32 cellular contexts compared by ENCODE assay signal in the genomic region with DNA sequence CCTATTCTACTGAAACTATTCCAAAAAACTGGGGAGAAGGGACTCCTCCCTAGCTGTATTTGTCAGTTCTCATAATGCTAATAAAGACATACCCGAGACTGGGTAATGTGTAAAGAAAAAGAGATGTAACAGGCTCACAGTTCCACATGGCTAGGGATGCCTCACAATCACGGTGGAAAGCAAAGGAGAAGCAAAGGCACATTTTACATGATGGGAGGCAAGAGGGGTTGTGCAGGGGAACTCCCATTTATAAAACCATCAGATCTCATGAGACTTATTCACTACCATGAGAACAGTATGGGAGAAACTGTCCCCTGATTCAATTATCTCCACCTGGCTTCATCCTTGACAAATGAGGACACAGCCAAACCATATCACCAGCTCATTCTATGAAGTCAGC.
"Had no signal": no experiment of that assay in that cellular context is flagged by ENCODE, and none has a peak within 500 bp of the region (broad histone marks: within the 10 kb centered on the region; RNA-seq: fewer than 3 reads in every experiment).

No MANE protein-coding gene starts in this region.

- H3K4me3 ChIP-seq: cardiac muscle cell, K562, MG63 had no signal

- H3K36me3 Mint-ChIP-seq: activated naive CD8-positive, alpha-beta T cell treated with anti-CD3 and anti-CD28 coated beads for 36 hours had no signal

- FAIRE-seq: K562 had no signal

- H3K4me3 Mint-ChIP-seq: activated CD4-positive, alpha-beta T cell treated with anti-CD3 and anti-CD28 coated beads, Interleukin-2, amount 10 ng/mL, durations not matched to agents 24 days and 14 days; activated CD8-positive, alpha-beta T cell treated with anti-CD3 and anti-CD28 coated beads for 36 hours; activated naive CD8-positive, alpha-beta T cell treated with anti-CD3 and anti-CD28 coated beads for 36 hours; activated T-cell treated with anti-CD3 and anti-CD28 coated beads, Interleukin-2, amount 50 U/mL, for 72 hours; activated T-helper 17 cell treated with anti-CD3 and anti-CD28 coated beads, Interleukin-2, amount 50 U/mL, for 72 hours; central memory CD8-positive, alpha-beta T cell had no signal

- H3K27me3 ChIP-seq: brain microvascular endothelial cell, cardiac muscle cell, MG63 had no signal

- H3K27me3 Mint-ChIP-seq: activated CD4-positive, alpha-beta T cell treated with anti-CD3 and anti-CD28 coated beads, Interleukin-2, amount 10 ng/mL, durations not matched to agents 24 days and 14 days; activated CD8-positive, alpha-beta T cell treated with anti-CD3 and anti-CD28 coated beads for 36 hours; activated naive CD8-positive, alpha-beta T cell treated with anti-CD3 and anti-CD28 coated beads for 36 hours; activated T-helper 17 cell treated with anti-CD3 and anti-CD28 coated beads, Interleukin-2, amount 50 U/mL, for 72 hours; central memory CD8-positive, alpha-beta T cell had no signal

- H3K27ac Mint-ChIP-seq: activated CD4-positive, alpha-beta T cell treated with anti-CD3 and anti-CD28 coated beads, Interleukin-2, amount 10 ng/mL, durations not matched to agents 24 days and 14 days; activated CD8-positive, alpha-beta T cell treated with anti-CD3 and anti-CD28 coated beads for 36 hours; activated naive CD8-positive, alpha-beta T cell treated with anti-CD3 and anti-CD28 coated beads for 36 hours; activated T-cell treated with anti-CD3 and anti-CD28 coated beads, Interleukin-2, amount 50 U/mL, for 72 hours; activated T-helper 17 cell treated with anti-CD3 and anti-CD28 coated beads, Interleukin-2, amount 50 U/mL, for 72 hours had no signal

- H3K9me3 Mint-ChIP-seq: activated CD8-positive, alpha-beta T cell treated with anti-CD3 and anti-CD28 coated beads for 36 hours; activated T-cell treated with anti-CD3 and anti-CD28 coated beads, Interleukin-2, amount 50 U/mL, for 72 hours; activated T-helper 17 cell treated with anti-CD3 and anti-CD28 coated beads, Interleukin-2, amount 50 U/mL, for 72 hours; central memory CD8-positive, alpha-beta T cell had no signal

- H3K27ac ChIP-seq: brain microvascular endothelial cell, cardiac muscle cell, VCaP had no signal

- DNase-seq: activated CD4-positive, alpha-beta T cell treated with anti-CD3 and anti-CD28 coated beads, Interleukin-2, amount 10 ng/mL, durations not matched to agents 24 days and 14 days; activated CD4-positive, alpha-beta T cell treated with anti-CD3 and anti-CD28 coated beads, Interleukin-2, amount 50 U/mL, for 4 hours; activated CD8-positive, alpha-beta T cell treated with anti-CD3 and anti-CD28 coated beads for 36 hours; activated effector memory CD4-positive, alpha-beta T cell treated with anti-CD3 and anti-CD28 coated beads, Interleukin-2, amount 50 U/mL, for 16 hours; activated naive CD4-positive, alpha-beta T cell; activated naive CD4-positive, alpha-beta T cell treated with anti-CD3 and anti-CD28 coated beads, Interleukin-2, amount 50 U/mL, for 16 hours; activated naive CD8-positive, alpha-beta T cell treated with anti-CD3 and anti-CD28 coated beads for 36 hours; activated T-cell treated with anti-CD3 and anti-CD28 coated beads, Interleukin-2, amount 50 U/mL, for 1 hour; activated T-cell treated with anti-CD3 and anti-CD28 coated beads, Interleukin-2, amount 50 U/mL, for 72 hours; amniotic stem cell; aorta; brain microvascular endothelial cell; MG63; NCI-H1092; NCI-H1436 treated with DMSO at 0.1 percent for 48 hours; NCI-H1694 treated with DMSO at 0.1 percent for 48 hours; NCI-H2029; NCI-H510A; NCI-H526; NCI-H748 treated with DMSO at 0.1 percent for 48 hours; NK-92 treated with Interleukin-12 subunit alpha and Interleukin-12 subunit beta, amount 100 ng/mL, for 24 hours; OCI-M1; Right ventricle myocardium superior; SW 1271; T-helper 1 cell; T-helper 2 cell; T-helper 9 cell had no signal

- H3K9me3 ChIP-seq: MG63 had no signal

- H3K36me3 ChIP-seq: brain microvascular endothelial cell, cardiac muscle cell, MG63 had no signal

- ATAC-seq: activated CD8-positive, alpha-beta T cell treated with anti-CD3 and anti-CD28 coated beads for 36 hours; activated T-cell treated with anti-CD3 and anti-CD28 coated beads, Interleukin-2, amount 50 U/mL, for 72 hours; activated T-helper 17 cell treated with anti-CD3 and anti-CD28 coated beads, Interleukin-2, amount 50 U/mL, for 72 hours; K562 had no signal
